In genomic region chr1:224757508-224757907, GRCh38 we compare ENCODE assay signal across 1 cellular context.
TF ChIP-seq lines count a peak whose summit lies in the region.

No MANE protein-coding gene starts in this region.

TF ChIP-seq in liver, 16 proteins besides CTCF, POLR2A, EP300 and RAD21 (continued from another document):
- TF ChIP-seq REST (IDR thresholded peaks at IDR 0.05) (no peak), YY1 (IDR thresholded peaks at IDR 0.05) (no peak), EGR1 (IDR thresholded peaks at IDR 0.05; ENCODE audit: low read depth in 2 of 2) (no peak), HNF4A (conservative IDR thresholded peaks at IDR 0.05) (peak; percentile 39 to 43)
- TF ChIP-seq, protein P1, sequence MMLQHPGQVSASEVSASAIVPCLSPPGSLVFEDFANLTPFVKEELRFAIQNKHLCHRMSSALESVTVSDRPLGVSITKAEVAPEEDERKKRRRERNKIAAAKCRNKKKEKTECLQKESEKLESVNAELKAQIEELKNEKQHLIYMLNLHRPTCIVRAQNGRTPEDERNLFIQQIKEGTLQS (IDR thresholded peaks at IDR 0.05): no peak
